ENCODE assay signal across 19 cellular contexts in genomic region chr19:46189971-46190335, GRCh38. TPM values are rescaled to one million over a fixed set of nuclear protein-coding genes. Genes with fewer than 3 reads are reported as not detected.
"Had no signal": no experiment of that assay in that cellular context is flagged by ENCODE, and none has a peak within 500 bp of the region (broad histone marks: within the 10 kb centered on the region; RNA-seq: fewer than 3 reads in every experiment).

No MANE protein-coding gene starts in this region.

- H3K4me1 ChIP-seq: SJCRH30 had no signal

- H3K9me3 ChIP-seq: adrenal gland, MG63, SJCRH30 had no signal

- H3K36me3 ChIP-seq: adrenal gland, MG63, SJCRH30 had no signal

- H3K27ac Mint-ChIP-seq: activated CD4-positive, alpha-beta T cell treated with anti-CD3 and anti-CD28 coated beads, Interleukin-2, amount 10 ng/mL, durations not matched to agents 7 days and 5 days; activated CD8-positive, alpha-beta T cell treated with anti-CD3 and anti-CD28 coated beads, Interleukin-2, amount 10 ng/mL, durations not matched to agents 7 days and 5 days; activated naive CD4-positive, alpha-beta T cell treated with anti-CD3 and anti-CD28 coated beads for 36 hours; activated naive CD4-positive, alpha-beta T cell treated with anti-CD3 and anti-CD28 coated beads, Interleukin-2, amount 50 U/mL, for 72 hours; activated T-helper 1 cell treated with anti-CD3 and anti-CD28 coated beads, Interleukin-12 subunit alpha, Interleukin-12 subunit beta, Interleukin-2, Interleukin-4 antibody, amounts not matched to agents 30 ng/mL and 10 ng/mL and 1 ng/mL, durations not matched to agents 14 hours and 24 hours and 36 hours; T-helper 2 cell treated with Interferon-gamma antibody and Interleukin-4, amounts not matched to agents 5 μg/mL and 100 μg/mL, for 36 hours had no signal

- DNase-seq: activated gamma-delta T cell treated with Interleukin-2 at 50 U/mL for 16 hours; activated T-cell treated with anti-CD3 and anti-CD28 coated beads for 4 hours; central memory CD4-positive, alpha-beta T cell; NCI-H2081 treated with DMSO at 0.1 percent for 48 hours had no signal

- H3K4me3 ChIP-seq: adrenal gland, MG63, SJCRH30, SK-N-MC had no signal

- H3K27ac ChIP-seq: adrenal gland, SJCRH30, SK-N-MC had no signal

- H3K36me3 Mint-ChIP-seq: activated naive CD4-positive, alpha-beta T cell treated with anti-CD3 and anti-CD28 coated beads, Interleukin-2, amount 50 U/mL, for 72 hours; brain had no signal

- H3K4me3 Mint-ChIP-seq: activated CD4-positive, alpha-beta T cell treated with anti-CD3 and anti-CD28 coated beads, Interleukin-2, amount 10 ng/mL, durations not matched to agents 7 days and 5 days; activated CD8-positive, alpha-beta T cell treated with anti-CD3 and anti-CD28 coated beads, Interleukin-2, amount 10 ng/mL, durations not matched to agents 7 days and 5 days; activated naive CD4-positive, alpha-beta T cell treated with anti-CD3 and anti-CD28 coated beads for 36 hours; activated T-cell treated with anti-CD3 and anti-CD28 coated beads, Interleukin-2, amount 50 U/mL, for 4 hours; activated T-helper 1 cell treated with anti-CD3 and anti-CD28 coated beads, Interleukin-12 subunit alpha, Interleukin-12 subunit beta, Interleukin-2, Interleukin-4 antibody, amounts not matched to agents 30 ng/mL and 10 ng/mL and 1 ng/mL, durations not matched to agents 14 hours and 24 hours and 36 hours; brain; T-helper 2 cell treated with Interferon-gamma antibody and Interleukin-4, amounts not matched to agents 5 μg/mL and 100 μg/mL, for 36 hours had no signal

- H3K9me3 Mint-ChIP-seq: activated CD4-positive, alpha-beta T cell treated with anti-CD3 and anti-CD28 coated beads, Interleukin-2, amount 10 ng/mL, durations not matched to agents 7 days and 5 days; activated naive CD4-positive, alpha-beta T cell treated with anti-CD3 and anti-CD28 coated beads for 36 hours; activated naive CD4-positive, alpha-beta T cell treated with anti-CD3 and anti-CD28 coated beads, Interleukin-2, amount 50 U/mL, for 72 hours; activated T-cell treated with anti-CD3 and anti-CD28 coated beads, Interleukin-2, amount 50 U/mL, for 4 hours; activated T-helper 1 cell treated with anti-CD3 and anti-CD28 coated beads, Interleukin-12 subunit alpha, Interleukin-12 subunit beta, Interleukin-2, Interleukin-4 antibody, amounts not matched to agents 30 ng/mL and 10 ng/mL and 1 ng/mL, durations not matched to agents 14 hours and 24 hours and 36 hours; brain; T-helper 2 cell treated with Interferon-gamma antibody and Interleukin-4, amounts not matched to agents 5 μg/mL and 100 μg/mL, for 36 hours had no signal

RNA-seq across cellular contexts. Expression of gene IGFL1, which starts 39.6 kb away (rescaled TPM):
- total RNA-seq: activated CD4-positive, alpha-beta T cell treated with anti-CD3 and anti-CD28 coated beads, Interleukin-2, amount 10 ng/mL, durations not matched to agents 7 days and 5 days; activated CD8-positive, alpha-beta T cell treated with anti-CD3 and anti-CD28 coated beads, Interleukin-2, amount 10 ng/mL, durations not matched to agents 7 days and 5 days; activated naive CD4-positive, alpha-beta T cell treated with anti-CD3 and anti-CD28 coated beads for 36 hours; activated naive CD4-positive, alpha-beta T cell treated with anti-CD3 and anti-CD28 coated beads, Interleukin-2, amount 50 U/mL, for 72 hours; activated T-cell treated with anti-CD3 and anti-CD28 coated beads, Interleukin-2, amount 50 U/mL, for 4 hours; activated T-helper 1 cell treated with anti-CD3 and anti-CD28 coated beads, Interleukin-12 subunit alpha, Interleukin-12 subunit beta, Interleukin-2, Interleukin-4 antibody, amounts not matched to agents 30 ng/mL and 10 ng/mL and 1 ng/mL, durations not matched to agents 14 hours and 24 hours and 36 hours; adrenal gland; NCI-H460; RPMI7951; SJCRH30; T-helper 1 cell treated with Interleukin-12 subunit alpha and Interleukin-12 subunit beta and Interleukin-4 antibody, amounts not matched to agents 30 ng/mL and 1 ng/mL, for 36 hours had no signal
- polyA plus RNA-seq: adrenal gland had no signal

RNA-seq across cellular contexts. Expression of gene IGFL2, which starts 41.9 kb away (rescaled TPM):
- total RNA-seq: activated CD4-positive, alpha-beta T cell treated with anti-CD3 and anti-CD28 coated beads, Interleukin-2, amount 10 ng/mL, durations not matched to agents 7 days and 5 days; activated CD8-positive, alpha-beta T cell treated with anti-CD3 and anti-CD28 coated beads, Interleukin-2, amount 10 ng/mL, durations not matched to agents 7 days and 5 days; activated naive CD4-positive, alpha-beta T cell treated with anti-CD3 and anti-CD28 coated beads for 36 hours; activated T-cell treated with anti-CD3 and anti-CD28 coated beads, Interleukin-2, amount 50 U/mL, for 4 hours; adrenal gland; NCI-H460; RPMI7951; SJCRH30; T-helper 1 cell treated with Interleukin-12 subunit alpha and Interleukin-12 subunit beta and Interleukin-4 antibody, amounts not matched to agents 30 ng/mL and 1 ng/mL, for 36 hours had no signal
- polyA plus RNA-seq: adrenal gland had no signal
